In genomic region chr2:230796280-230796862, GRCh38 we compare ENCODE assay signal across 11 cellular contexts.
DNase-seq lines count a peak whose midpoint lies in the region; ATAC-seq and TF ChIP-seq lines count a peak whose summit lies in the region.
"Had no signal": no experiment of that assay in that cellular context is flagged by ENCODE, and none has a peak within 500 bp of the region (broad histone marks: within the 10 kb centered on the region; RNA-seq: fewer than 3 reads in every experiment).

No MANE protein-coding gene starts in this region.

- H2AFZ ChIP-seq in neural progenitor cell (replicated peaks), result no peak overlapping the region

- H3F3A ChIP-seq in neural progenitor cell (ENCODE audit: low read depth), result no peaks in the 10 kb centered on the region

- H3K27ac ChIP-seq in vagina (peak overlapping the region; percentile 58), neural progenitor cell (no peak overlapping the region)

- H3K9me3 ChIP-seq in vagina (no peaks in the 10 kb centered on the region), neural progenitor cell (ENCODE audit: low read depth) (no peaks in the 10 kb centered on the region)

- H3K9me3 Mint-ChIP-seq in activated naive CD8-positive, alpha-beta T cell treated with anti-CD3 and anti-CD28 coated beads, Interleukin-2, amount 50 U/mL, for 24 hours, result peaks cover 3% of the 10 kb centered on the region
- peaks cover 5% of the 10 kb centered on the region for H3K9me3 Mint-ChIP-seq in activated naive CD8-positive, alpha-beta T cell treated with anti-CD3 and anti-CD28 coated beads for 36 hours
- H3K9me3 Mint-ChIP-seq in activated T-helper 17 cell treated with anti-CD3 and anti-CD28 coated beads, Interleukin-2, amount 50 U/mL, for 72 hours, result no peaks in the 10 kb centered on the region
- no peaks in the 10 kb centered on the region for H3K9me3 Mint-ChIP-seq in neural progenitor cell
- peaks cover 9% of the 10 kb centered on the region for H3K9me3 Mint-ChIP-seq in glutamatergic neuron (ENCODE audit: unreplicated experiment)
- H3K9me3 Mint-ChIP-seq: central memory CD8-positive, alpha-beta T cell had no signal

- peaks cover 59% of the 10 kb centered on the region for H3K36me3 Mint-ChIP-seq in activated naive CD8-positive, alpha-beta T cell treated with anti-CD3 and anti-CD28 coated beads, Interleukin-2, amount 50 U/mL, for 24 hours (ENCODE audit: low read depth)
- peaks cover 55% of the 10 kb centered on the region for H3K36me3 Mint-ChIP-seq in activated naive CD8-positive, alpha-beta T cell treated with anti-CD3 and anti-CD28 coated beads for 36 hours
- peaks cover 67% of the 10 kb centered on the region for H3K36me3 Mint-ChIP-seq in activated T-helper 17 cell treated with anti-CD3 and anti-CD28 coated beads, Interleukin-2, amount 50 U/mL, for 72 hours (ENCODE audit: low read depth)
- peaks cover 42% of the 10 kb centered on the region for H3K36me3 Mint-ChIP-seq in neural progenitor cell
- H3K36me3 Mint-ChIP-seq in glutamatergic neuron (ENCODE audit: unreplicated experiment), result peaks cover 11% of the 10 kb centered on the region

- no peak overlapping the region for H3K27ac Mint-ChIP-seq in activated naive CD8-positive, alpha-beta T cell treated with anti-CD3 and anti-CD28 coated beads, Interleukin-2, amount 50 U/mL, for 24 hours
- no peak overlapping the region for H3K27ac Mint-ChIP-seq in activated naive CD8-positive, alpha-beta T cell treated with anti-CD3 and anti-CD28 coated beads for 36 hours
- no peak overlapping the region for H3K27ac Mint-ChIP-seq in activated T-helper 17 cell treated with anti-CD3 and anti-CD28 coated beads, Interleukin-2, amount 50 U/mL, for 72 hours
- no peak overlapping the region for H3K27ac Mint-ChIP-seq in neural progenitor cell
- no peak overlapping the region for H3K27ac Mint-ChIP-seq in glutamatergic neuron (ENCODE audit: unreplicated experiment)

- no peaks in the 10 kb centered on the region for H3K79me2 ChIP-seq in neural progenitor cell (ENCODE audit: low read depth)

- no peaks in the 10 kb centered on the region for H4K20me1 ChIP-seq in neural progenitor cell (ENCODE audit: low read depth)

- no peaks in the 10 kb centered on the region for H3K27me3 Mint-ChIP-seq in activated naive CD8-positive, alpha-beta T cell treated with anti-CD3 and anti-CD28 coated beads, Interleukin-2, amount 50 U/mL, for 24 hours
- H3K27me3 Mint-ChIP-seq in activated naive CD8-positive, alpha-beta T cell treated with anti-CD3 and anti-CD28 coated beads for 36 hours, result no peaks in the 10 kb centered on the region
- no peaks in the 10 kb centered on the region for H3K27me3 Mint-ChIP-seq in activated T-helper 17 cell treated with anti-CD3 and anti-CD28 coated beads, Interleukin-2, amount 50 U/mL, for 72 hours
- no peaks in the 10 kb centered on the region for H3K27me3 Mint-ChIP-seq in neural progenitor cell (ENCODE audit: insufficient read depth, low read depth)
- peaks cover 2% of the 10 kb centered on the region for H3K27me3 Mint-ChIP-seq in glutamatergic neuron (ENCODE audit: unreplicated experiment)
- H3K27me3 Mint-ChIP-seq: central memory CD8-positive, alpha-beta T cell had no signal

- ATAC-seq in activated naive CD8-positive, alpha-beta T cell treated with anti-CD3 and anti-CD28 coated beads, Interleukin-2, amount 50 U/mL, for 24 hours, result peak; percentile 53
- peak; percentile 27 for ATAC-seq in activated T-helper 17 cell treated with anti-CD3 and anti-CD28 coated beads, Interleukin-2, amount 50 U/mL, for 72 hours (replicated peaks)
- ATAC-seq in left colon, result peak; percentile 84
- ATAC-seq in HG02763 (IDR thresholded peaks at IDR 0.05; ENCODE audit: unreplicated experiment), result no peak

- intact Hi-C loops in left colon (cut with DNase I, micrococcal nuclease) (loop anchor here in 1 of 2 donors (10.0 kb wide), 1 partner anchor 82 kb away; the partner anchor contains the start of gene CAB39), vagina (cut with DNase I) (no loop called here)

- TF ChIP-seq CTCF in vagina (IDR thresholded peaks at IDR 0.05) (no peak), neural progenitor cell (IDR thresholded peaks at IDR 0.05) (no peak), glutamatergic neuron (IDR thresholded peaks at IDR 0.05; ENCODE audit: partially characterized antibody, unreplicated experiment) (no peak)

- no peak for TF ChIP-seq POLR2A in vagina (IDR thresholded peaks at IDR 0.05)

- H3K27me3 ChIP-seq in vagina (no peaks in the 10 kb centered on the region), neural progenitor cell (no peaks in the 10 kb centered on the region)

- H3K36me3 ChIP-seq in vagina (peaks cover 0 to 23% of the 10 kb centered on the region in 2 donors), neural progenitor cell (peaks cover 5% of the 10 kb centered on the region)

- no peak for DNase-seq in activated naive CD8-positive, alpha-beta T cell treated with anti-CD3 and anti-CD28 coated beads, Interleukin-2, amount 50 U/mL, for 24 hours
- DNase-seq in activated naive CD8-positive, alpha-beta T cell treated with anti-CD3 and anti-CD28 coated beads for 36 hours, result no peak
- DNase-seq in left colon, result no peak
- DNase-seq in vagina (ENCODE audit: extremely low spot score in 2 of 2), result no peak
- DNase-seq in neural progenitor cell (ENCODE audit: low spot score), result no peak
- DNase-seq in glutamatergic neuron, result no peak
- DNase-seq: activated CD8-positive, alpha-beta memory T cell treated with anti-CD3 and anti-CD28 coated beads for 24 hours; NCI-H1105 treated with DMSO at 0.1 percent for 48 hours had no signal

- H3K4me1 ChIP-seq in vagina (peaks cover 61% of the 10 kb centered on the region), neural progenitor cell (no peaks in the 10 kb centered on the region)

- no peak overlapping the region for H3K9ac ChIP-seq in neural progenitor cell

- no peak overlapping the region for H3K4me2 ChIP-seq in neural progenitor cell

- H3K4me3 ChIP-seq in vagina (no peak overlapping the region), neural progenitor cell (no peak overlapping the region)

- H3K4me3 Mint-ChIP-seq in activated naive CD8-positive, alpha-beta T cell treated with anti-CD3 and anti-CD28 coated beads, Interleukin-2, amount 50 U/mL, for 24 hours, result no peak overlapping the region
- H3K4me3 Mint-ChIP-seq in activated naive CD8-positive, alpha-beta T cell treated with anti-CD3 and anti-CD28 coated beads for 36 hours, result no peak overlapping the region
- no peak overlapping the region for H3K4me3 Mint-ChIP-seq in activated T-helper 17 cell treated with anti-CD3 and anti-CD28 coated beads, Interleukin-2, amount 50 U/mL, for 72 hours
- H3K4me3 Mint-ChIP-seq in neural progenitor cell, result no peak overlapping the region
- no peak overlapping the region for H3K4me3 Mint-ChIP-seq in glutamatergic neuron (ENCODE audit: unreplicated experiment)
- H3K4me3 Mint-ChIP-seq: central memory CD8-positive, alpha-beta T cell had no signal

- H3K4me1 Mint-ChIP-seq in activated naive CD8-positive, alpha-beta T cell treated with anti-CD3 and anti-CD28 coated beads, Interleukin-2, amount 50 U/mL, for 24 hours, result peaks cover 28% of the 10 kb centered on the region
- H3K4me1 Mint-ChIP-seq in activated naive CD8-positive, alpha-beta T cell treated with anti-CD3 and anti-CD28 coated beads for 36 hours, result peaks cover 35% of the 10 kb centered on the region
- peaks cover 15% of the 10 kb centered on the region for H3K4me1 Mint-ChIP-seq in activated T-helper 17 cell treated with anti-CD3 and anti-CD28 coated beads, Interleukin-2, amount 50 U/mL, for 72 hours
- H3K4me1 Mint-ChIP-seq in neural progenitor cell (no peaks in the 10 kb centered on the region), glutamatergic neuron (ENCODE audit: low read depth, unreplicated experiment) (no peaks in the 10 kb centered on the region)
